ENCODE assay signal across 19 cellular contexts in the genomic region with DNA sequence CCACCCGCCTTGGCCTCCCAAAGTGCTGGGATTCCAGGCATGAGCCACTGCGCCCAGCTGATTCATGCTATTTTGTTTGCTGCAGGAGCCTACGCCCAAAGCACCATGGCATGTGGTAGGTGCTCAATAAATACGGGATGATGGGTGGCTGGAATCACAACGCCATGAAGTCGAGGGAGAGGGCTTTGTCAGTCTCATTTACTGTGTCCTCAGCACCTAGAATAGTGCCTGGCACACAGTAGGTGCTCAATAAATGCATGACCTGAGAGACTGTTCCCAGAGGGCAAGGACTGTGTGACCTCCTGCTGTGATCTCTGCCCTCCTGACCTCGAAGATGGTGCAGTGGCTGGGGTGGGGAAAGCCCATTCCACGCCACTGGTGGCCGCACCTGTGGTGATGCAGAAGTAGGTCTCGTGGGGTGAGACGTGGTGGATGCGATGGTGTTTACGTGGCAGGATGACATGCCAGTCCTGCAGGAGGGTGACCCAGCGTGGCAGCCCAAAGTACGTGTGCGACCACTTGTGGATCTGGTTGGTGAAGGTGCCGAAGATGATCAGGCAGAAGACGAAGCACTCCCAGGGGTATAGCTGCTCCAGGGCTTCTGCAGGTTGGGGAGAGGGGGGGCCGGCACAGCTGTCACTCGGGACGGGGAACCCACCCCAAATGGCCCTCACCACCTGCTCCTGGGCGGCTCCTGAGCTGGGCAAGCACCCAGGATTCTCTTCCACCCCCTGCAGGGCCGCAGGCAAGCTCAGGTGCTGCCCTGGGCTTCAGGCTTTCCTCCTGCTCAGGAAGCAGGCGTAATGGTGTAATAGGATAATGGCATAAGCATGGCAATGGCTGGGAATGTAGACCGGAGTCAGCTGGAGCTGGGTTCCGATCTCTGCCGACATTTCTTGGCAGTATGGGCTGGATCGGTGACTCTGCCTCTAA. TPM values are rescaled to one million over a fixed set of nuclear protein-coding genes. Genes with fewer than 3 reads are reported as not detected.
DNase-seq lines count a peak whose midpoint lies in the region; ATAC-seq and TF ChIP-seq lines count a peak whose summit lies in the region.
"Had no signal": no experiment of that assay in that cellular context is flagged by ENCODE, and none has a peak within 500 bp of the region (broad histone marks: within the 10 kb centered on the region; RNA-seq: fewer than 3 reads in every experiment).

No MANE protein-coding gene starts in this region.

- H3K9me2 ChIP-seq in hepatocyte (replicated peaks; ENCODE audit: insufficient read depth): no peaks in the 10 kb centered on the region
- H3K9me2 ChIP-seq: SK-N-SH had no signal

- H3K9me3 ChIP-seq in skeletal muscle tissue (ENCODE audit: control insufficient read depth in 3 of 3, low read length in 3 of 3): no peaks in the 10 kb centered on the region
- no peaks in the 10 kb centered on the region for H3K9me3 ChIP-seq in hepatocyte (ENCODE audit: low read depth)
- H3K9me3 ChIP-seq: SK-N-SH had no signal

- WGBS in hepatocyte (ENCODE audit: low lambda C conversion rate, missing lambda C conversion rate): 98% methylated on average over 27 of the region's 28 CpGs

- no peak for TF ChIP-seq CTCF in hepatocyte (IDR thresholded peaks at IDR 0.05; ENCODE audit: poor library complexity)

- H3K27me3 ChIP-seq in H7 (ENCODE audit: control insufficient read depth, insufficient read depth, low read length) (no peaks in the 10 kb centered on the region), skeletal muscle tissue (ENCODE audit: control insufficient read depth in 3 of 3, insufficient read depth in 3 of 3, low read length in 3 of 3) (no peaks in the 10 kb centered on the region), hepatocyte (no peaks in the 10 kb centered on the region)

- peaks cover 56 to 67% (median 59%) of the 10 kb centered on the region in 3 donors for H3K4me1 ChIP-seq in skeletal muscle tissue (ENCODE audit: control insufficient read depth in 3 of 3, insufficient read depth in 3 of 3, low read length in 3 of 3)
- peaks cover 3% of the 10 kb centered on the region for H3K4me1 ChIP-seq in hepatocyte (ENCODE audit: insufficient read depth)

- H4K20me1 ChIP-seq in hepatocyte (ENCODE audit: insufficient read depth, poor library complexity, severe bottlenecking): no peaks in the 10 kb centered on the region

- no peak overlapping the region for H2AFZ ChIP-seq in hepatocyte

- no peak for TF ChIP-seq POLR2A in GM18505 (IDR thresholded peaks at IDR 0.05; ENCODE audit: borderline replicate concordance, extremely low read depth, insufficient read depth, insufficient read length)

- H3K4me2 ChIP-seq in hepatocyte: no peak overlapping the region
- H3K4me2 ChIP-seq: SK-N-SH had no signal

- H3K27ac ChIP-seq in skeletal muscle tissue (ENCODE audit: low read depth, low read length): peak overlapping the region; percentile 28
- H3K27ac ChIP-seq in hepatocyte: no peak overlapping the region

- H3K9ac ChIP-seq in skeletal muscle tissue (ENCODE audit: low read depth in 1 of 3, low read length in 3 of 3): peak overlapping the region in 1 of 3 donors; percentile 33
- H3K9ac ChIP-seq: SK-N-SH had no signal

- no peaks in the 10 kb centered on the region for H3K27me3 Mint-ChIP-seq in effector memory CD8-positive, alpha-beta T cell
- H3K27me3 Mint-ChIP-seq: B cell; CD4-positive, alpha-beta T cell had no signal

- peak overlapping the region; percentile 59 to 62 for H3K27ac Mint-ChIP-seq in effector memory CD8-positive, alpha-beta T cell
- H3K27ac Mint-ChIP-seq: B cell; CD4-positive, alpha-beta T cell had no signal

- H3K79me2 ChIP-seq in hepatocyte: peaks cover 5% of the 10 kb centered on the region

- H3K36me3 ChIP-seq in H7 (replicated peaks; ENCODE audit: control insufficient read depth, insufficient read depth, low read length): peaks cover 31% of the 10 kb centered on the region
- peaks cover 34 to 48% (median 47%) of the 10 kb centered on the region in 3 donors for H3K36me3 ChIP-seq in skeletal muscle tissue (ENCODE audit: control insufficient read depth in 3 of 3, insufficient read depth in 3 of 3, low read length in 3 of 3)
- H3K36me3 ChIP-seq in hepatocyte (replicated peaks; ENCODE audit: insufficient read depth, low read depth): no peaks in the 10 kb centered on the region

- no peaks in the 10 kb centered on the region for H3K9me3 Mint-ChIP-seq in effector memory CD8-positive, alpha-beta T cell
- H3K9me3 Mint-ChIP-seq: CD4-positive, alpha-beta T cell; H9 had no signal

- H3K4me1 Mint-ChIP-seq in effector memory CD8-positive, alpha-beta T cell (ENCODE audit: low read depth in 2 of 2): peaks cover 6 to 10% of the 10 kb centered on the region in 2 donors
- H3K4me1 Mint-ChIP-seq: B cell had no signal

- no peak for ATAC-seq in effector memory CD8-positive, alpha-beta T cell (replicated peaks)
- no peak for ATAC-seq in GM18505 (IDR thresholded peaks at IDR 0.05; ENCODE audit: unreplicated experiment)
- ATAC-seq: Panc1 had no signal

- H3K4me3 ChIP-seq in H7 (ENCODE audit: insufficient read depth, low read depth, low read length) (no peak overlapping the region), skeletal muscle tissue (ENCODE audit: low read length in 3 of 3) (no peak overlapping the region), hepatocyte (no peak overlapping the region)

- no peak overlapping the region for H3K4me3 Mint-ChIP-seq in effector memory CD8-positive, alpha-beta T cell
- H3K4me3 Mint-ChIP-seq: B cell; CD4-positive, alpha-beta T cell; H9 had no signal

- H3K36me3 Mint-ChIP-seq in effector memory CD8-positive, alpha-beta T cell (ENCODE audit: insufficient read depth): peaks cover 60% of the 10 kb centered on the region

- peak; percentile 23 for DNase-seq in H7
- peak; percentile 64 for DNase-seq in NCI-H2107 (lab: John Stamatoyannopoulos, UW)
- no peak for DNase-seq in effector memory CD8-positive, alpha-beta T cell
- DNase-seq in stimulated activated CD4-positive, alpha-beta T cell treated with anti-CD3 and anti-CD28 coated beads, Interleukin-4, amount 100 ng/mL, for 1 hour: no peak
- no peak for DNase-seq in hepatocyte (ENCODE audit: low spot score)
- DNase-seq: Calu3; CD4-positive, alpha-beta T cell; H9; KBM-7; NCI-H1105 treated with DMSO at 0.1 percent for 48 hours; NCI-H1930; NCI-H774; Right ventricle myocardium superior; SK-N-SH; T-helper 1 cell had no signal

RNA-seq across cellular contexts. Expression of gene UBE2V1, which starts 14.9 kb away (rescaled TPM):
- 65.1 and 72.9 TPM in 2 replicates for total RNA-seq in H7 (2014; rRNA removed; shearing (Covaris generic))
- total RNA-seq in skeletal muscle tissue: 36.5 TPM
- 57.7 and 64.0 TPM in 2 replicates for total RNA-seq in hepatocyte
- 112 and 114 TPM in 2 replicates for polyA plus RNA-seq in hepatocyte

RNA-seq across cellular contexts. Expression of gene PEDS1, which starts 25.7 kb away (rescaled TPM):
- total RNA-seq in H7 (2014; rRNA removed; shearing (Covaris generic)): 45.3 and 47.7 TPM in 2 replicates
- total RNA-seq in skeletal muscle tissue (5.7 TPM), hepatocyte (24.5 and 29.5 TPM in 2 replicates)
- polyA plus RNA-seq in hepatocyte: 39.1 and 46.2 TPM in 2 replicates

Comparison
In these comparisons a context has a peak if more than half of its experiments do, and no peak if none do; other contexts are left out.
1. DNase-seq: peak in H7 (single experiment) and NCI-H2107 (single experiment); none in effector memory CD8-positive, alpha-beta T cell (0 of 3), stimulated activated CD4-positive, alpha-beta T cell treated with anti-CD3 and anti-CD28 coated beads, Interleukin-4, amount 100 ng/mL, for 1 hour (single experiment) and hepatocyte (single experiment).